Comparison of ENCODE assay signal across 20 cellular contexts in the genomic region with DNA sequence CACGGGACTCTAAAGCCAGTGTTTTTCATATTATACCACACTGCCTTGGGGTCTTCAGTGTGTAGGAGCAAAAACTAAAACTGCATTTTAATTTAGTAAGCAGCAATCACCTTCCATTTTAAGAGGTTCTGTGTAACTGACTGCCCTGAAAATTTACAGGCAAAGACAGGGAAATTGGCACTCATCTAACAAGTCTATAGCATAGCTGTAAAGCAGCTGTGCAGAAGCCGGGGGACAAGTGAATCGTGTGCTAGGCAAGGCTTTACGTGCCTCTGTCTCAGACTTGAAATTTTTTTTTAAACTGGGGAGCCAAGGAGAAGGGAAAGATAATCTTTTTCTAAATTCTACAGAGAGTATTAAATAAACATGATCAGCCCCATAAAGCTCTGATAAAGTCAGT.
"Had no signal": no experiment of that assay in that cellular context is flagged by ENCODE, and none has a peak within 500 bp of the region (broad histone marks: within the 10 kb centered on the region; RNA-seq: fewer than 3 reads in every experiment).

No MANE protein-coding gene starts in this region.

- H3K9me3 ChIP-seq: gastrocnemius medialis, testis, transverse colon had no signal

- H3K4me3 ChIP-seq: gastrocnemius medialis, hepatocyte, neural progenitor cell, testis, transverse colon had no signal

- H3K27ac ChIP-seq: hepatocyte, neural progenitor cell, testis, transverse colon had no signal

- H3K36me3 ChIP-seq: gastrocnemius medialis, neural progenitor cell, transverse colon had no signal

- DNase-seq: activated CD4-positive, alpha-beta T cell treated with anti-CD3 and anti-CD28 coated beads for 4 hours; activated CD4-positive, alpha-beta T cell treated with anti-CD3 and anti-CD28 coated beads, Interleukin-2, amount 50 U/mL, for 4 hours; activated naive CD4-positive, alpha-beta T cell; activated T-cell treated with anti-CD3 and anti-CD28 coated beads for 4 hours; activated T-cell treated with anti-CD3 and anti-CD28 coated beads, Interleukin-2, amount 50 U/mL, for 72 hours; effector memory CD4-positive, alpha-beta T cell; gastrocnemius medialis; islet precursor cell; left ventricle myocardium superior; naive B cell; occipital lobe; posterior cingulate gyrus; right cardiac atrium; stimulated activated CD4-positive, alpha-beta T cell treated with anti-CD3 and anti-CD28 coated beads, Interleukin-2, amount 100 ng/mL, for 48 hours; stimulated activated naive CD4-positive, alpha-beta T cell treated with Interleukin-2 at 50 U/mL for 16 hours; testis; transverse colon had no signal

- ATAC-seq: activated naive CD4-positive, alpha-beta T cell treated with anti-CD3 and anti-CD28 coated beads, Interleukin-2, amount 50 U/mL, for 72 hours; activated T-cell treated with anti-CD3 and anti-CD28 coated beads, Interleukin-2, amount 50 U/mL, for 72 hours; gastrocnemius medialis; left ventricle myocardium superior; right cardiac atrium had no signal

- H3K27me3 ChIP-seq: gastrocnemius medialis, hepatocyte, neural progenitor cell, testis, transverse colon had no signal
